Comparison of ENCODE assay signal across 31 cellular contexts in genomic region chr2:67225287-67225973, GRCh38.
"Had no signal": no experiment of that assay in that cellular context is flagged by ENCODE, and none has a peak within 500 bp of the region (broad histone marks: within the 10 kb centered on the region; RNA-seq: fewer than 3 reads in every experiment).

No MANE protein-coding gene starts in this region.

- DNase-seq: activated B cell treated with CpG ODN at 0.5 μM for 24 hours; activated CD4-positive, alpha-beta memory T cell treated with anti-CD3 and anti-CD28 coated beads for 36 hours; activated CD4-positive, alpha-beta T cell treated with anti-CD3 and anti-CD28 coated beads for 4 hours; activated CD4-positive, alpha-beta T cell treated with anti-CD3 and anti-CD28 coated beads, Interleukin-2, amount 10 ng/mL, durations not matched to agents 24 days and 14 days; activated CD4-positive, alpha-beta T cell treated with anti-CD3 and anti-CD28 coated beads, Interleukin-2, amount 50 U/mL, for 1 hour; activated CD4-positive, alpha-beta T cell treated with anti-CD3 and anti-CD28 coated beads, Interleukin-2, amount 50 U/mL, for 4 hours; activated CD4-positive, CD25-positive, alpha-beta regulatory T cell treated with anti-CD3 and anti-CD28 coated beads, Interleukin-2, amount 50 U/mL, for 72 hours; activated CD8-positive, alpha-beta memory T cell treated with anti-CD3 and anti-CD28 coated beads, Interleukin-2, amount 50 U/mL, for 4 hours; activated CD8-positive, alpha-beta T cell treated with anti-CD3 and anti-CD28 coated beads for 36 hours; activated effector memory CD4-positive, alpha-beta T cell treated with anti-CD3 and anti-CD28 coated beads, Interleukin-2, amount 50 U/mL, for 16 hours; activated gamma-delta T cell treated with Interleukin-2 at 50 U/mL for 16 hours; activated naive CD4-positive, alpha-beta T cell; activated naive CD4-positive, alpha-beta T cell treated with anti-CD3 and anti-CD28 coated beads for 36 hours; activated naive CD4-positive, alpha-beta T cell treated with anti-CD3 and anti-CD28 coated beads, Interleukin-2, amount 50 U/mL, for 16 hours; activated naive CD8-positive, alpha-beta T cell treated with anti-CD3 and anti-CD28 coated beads for 36 hours; activated T-cell treated with anti-CD3 and anti-CD28 coated beads for 4 hours; activated T-cell treated with anti-CD3 and anti-CD28 coated beads, Interleukin-2, amount 50 U/mL, for 1 hour; activated T-cell treated with anti-CD3 and anti-CD28 coated beads, Interleukin-2, amount 50 U/mL, for 4 hours; activated T-cell treated with anti-CD3 and anti-CD28 coated beads, Interleukin-2, amount 50 U/mL, for 72 hours; adrenal gland; amniotic stem cell; aorta; caudate nucleus; cerebellar nuclear complex; T-helper 1 cell; T-helper 2 cell; T-helper 9 cell had no signal

- H3K27me3 ChIP-seq: adrenal gland, cardiac muscle cell had no signal

- ATAC-seq: activated CD8-positive, alpha-beta T cell treated with anti-CD3 and anti-CD28 coated beads for 36 hours; activated naive CD4-positive, alpha-beta T cell treated with anti-CD3 and anti-CD28 coated beads, Interleukin-2, amount 50 U/mL, for 72 hours; activated T-cell treated with anti-CD3 and anti-CD28 coated beads, Interleukin-2, amount 50 U/mL, for 4 hours; activated T-cell treated with anti-CD3 and anti-CD28 coated beads, Interleukin-2, amount 50 U/mL, for 72 hours; activated T-helper 17 cell treated with anti-CD3 and anti-CD28 coated beads, Interleukin-2, amount 50 U/mL, for 72 hours had no signal

- H3K4me1 ChIP-seq: adrenal gland had no signal

- H3K9me3 ChIP-seq: adrenal gland had no signal

- H3K36me3 ChIP-seq: adrenal gland, cardiac muscle cell had no signal

- H3K27ac ChIP-seq: adrenal gland, cardiac muscle cell, VCaP had no signal

- H3K4me3 ChIP-seq: adrenal gland, cardiac muscle cell had no signal
